In the genomic region with DNA sequence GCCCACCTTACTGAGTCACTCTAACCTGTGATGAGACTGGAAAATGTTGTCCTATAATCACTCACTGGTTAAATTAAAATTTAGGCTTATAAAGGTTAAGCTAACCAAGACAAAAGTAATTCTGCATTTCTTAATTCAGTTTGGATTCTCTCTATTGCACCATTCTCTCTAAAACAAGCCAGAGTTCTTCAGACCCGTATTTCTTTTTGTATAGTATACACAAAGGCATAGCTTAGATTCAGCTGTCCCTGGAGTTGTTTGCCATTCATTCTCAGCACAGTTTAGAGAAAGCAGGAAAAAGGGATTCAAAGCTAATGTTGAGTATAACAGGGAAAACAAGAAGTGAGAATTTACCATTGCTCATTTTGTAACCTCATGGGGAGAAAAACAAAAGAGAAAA, we compare ENCODE assay signal across 20 cellular contexts. TPM values are rescaled to one million over a fixed set of nuclear protein-coding genes. Genes with fewer than 3 reads are reported as not detected.
DNase-seq lines count a peak whose midpoint lies in the region; ATAC-seq and TF ChIP-seq lines count a peak whose summit lies in the region.
"Had no signal": no experiment of that assay in that cellular context is flagged by ENCODE, and none has a peak within 500 bp of the region (broad histone marks: within the 10 kb centered on the region; RNA-seq: fewer than 3 reads in every experiment).

No MANE protein-coding gene starts in this region.

- H3K27ac ChIP-seq in ascending aorta: peak overlapping the region; percentile 67 to 73
- peak overlapping the region; percentile 62 to 66 for H3K27ac ChIP-seq in thoracic aorta
- no peak overlapping the region for H3K27ac ChIP-seq in WERI-Rb-1
- H3K27ac ChIP-seq: A549, BLaER1 had no signal

- DNase-seq in HFFc6: no peak
- DNase-seq in ascending aorta (ENCODE audit: low spot score in 2 of 2): no peak
- DNase-seq in thoracic aorta (ENCODE audit: low spot score): no peak
- DNase-seq in glutamatergic neuron: no peak
- DNase-seq in stimulated activated naive CD4-positive, alpha-beta T cell treated with Interleukin-2 at 50 U/mL for 16 hours (lab: John Stamatoyannopoulos, UW): no peak
- DNase-seq in WERI-Rb-1: no peak
- DNase-seq: CD8-positive, alpha-beta memory T cell; H7; Kasumi-1; MM.1S; NCI-H1694 treated with DMSO at 0.1 percent for 48 hours; NCI-H2107; NCI-H510A treated with DMSO at 0.1 percent for 48 hours; NCI-H774; Right ventricle myocardium superior had no signal

- TF ChIP-seq CTCF in HFFc6 (IDR thresholded peaks at IDR 0.05) (no peak), ascending aorta (IDR thresholded peaks at IDR 0.05) (no peak), nephron (IDR thresholded peaks at IDR 0.05; ENCODE audit: unreplicated experiment in 3 of 3) (no peak), thoracic aorta (IDR thresholded peaks at IDR 0.05) (no peak), glutamatergic neuron (IDR thresholded peaks at IDR 0.05; ENCODE audit: partially characterized antibody, unreplicated experiment) (no peak), WERI-Rb-1 (IDR thresholded peaks at IDR 0.05; ENCODE audit: low read depth, low read length) (no peak)

- H3K27me3 ChIP-seq in ascending aorta: no peaks in the 10 kb centered on the region
- no peaks in the 10 kb centered on the region for H3K27me3 ChIP-seq in thoracic aorta (replicated peaks; ENCODE audit: insufficient read depth)
- no peaks in the 10 kb centered on the region for H3K27me3 ChIP-seq in WERI-Rb-1 (ENCODE audit: insufficient read depth, low read depth, severe bottlenecking)
- H3K27me3 ChIP-seq: BLaER1 had no signal

- H3K27ac Mint-ChIP-seq in HFFc6: peak overlapping the region; percentile 56
- H3K27ac Mint-ChIP-seq in nephron: peak overlapping the region in 2 of 3 experiments; percentile 37 to 57
- no peak overlapping the region for H3K27ac Mint-ChIP-seq in glutamatergic neuron (ENCODE audit: unreplicated experiment)
- H3K27ac Mint-ChIP-seq: IgD-negative memory B cell had no signal

- no peak for ATAC-seq in thoracic aorta (ENCODE audit: insufficient number of reproducible peaks, low FRiP score, low read depth)
- ATAC-seq in GM21367 (IDR thresholded peaks at IDR 0.05; ENCODE audit: unreplicated experiment): no peak
- ATAC-seq: A549 had no signal

- H3K36me3 ChIP-seq in ascending aorta: no peaks in the 10 kb centered on the region
- H3K36me3 ChIP-seq in thoracic aorta: no peaks in the 10 kb centered on the region
- no peaks in the 10 kb centered on the region; the same call in 1 of the 2 replicates for H3K36me3 ChIP-seq in WERI-Rb-1

- H3K9me3 ChIP-seq in ascending aorta: no peaks in the 10 kb centered on the region
- H3K9me3 ChIP-seq in thoracic aorta: no peaks in the 10 kb centered on the region
- H3K9me3 ChIP-seq in WERI-Rb-1 (ENCODE audit: severe bottlenecking): no peaks in the 10 kb centered on the region

- H3K9me3 Mint-ChIP-seq in HFFc6: peaks cover 20% of the 10 kb centered on the region
- H3K9me3 Mint-ChIP-seq in nephron: peaks cover 19% of the 10 kb centered on the region
- peaks cover 7% of the 10 kb centered on the region for H3K9me3 Mint-ChIP-seq in glutamatergic neuron (ENCODE audit: unreplicated experiment)

- H3K36me3 Mint-ChIP-seq in HFFc6 (ENCODE audit: low read depth) (peaks cover 34% of the 10 kb centered on the region), nephron (ENCODE audit: low read depth) (peaks cover 31% of the 10 kb centered on the region), glutamatergic neuron (ENCODE audit: unreplicated experiment) (peaks cover 14% of the 10 kb centered on the region)

- no peaks in the 10 kb centered on the region; the same call in none of the 2 replicates for H3K27me3 Mint-ChIP-seq in HFFc6 (ENCODE audit: insufficient read depth)
- H3K27me3 Mint-ChIP-seq in nephron (ENCODE audit: low read depth): no peaks in the 10 kb centered on the region
- no peaks in the 10 kb centered on the region for H3K27me3 Mint-ChIP-seq in glutamatergic neuron (ENCODE audit: unreplicated experiment)
- H3K27me3 Mint-ChIP-seq: CD8-positive, alpha-beta memory T cell; IgD-negative memory B cell had no signal

- H3K4me3 ChIP-seq in ascending aorta: no peak overlapping the region
- no peak overlapping the region for H3K4me3 ChIP-seq in thoracic aorta
- no peak overlapping the region for H3K4me3 ChIP-seq in WERI-Rb-1 (ENCODE audit: low read depth, low read length)
- H3K4me3 ChIP-seq: A549, BLaER1 had no signal

- H3K4me1 Mint-ChIP-seq in HFFc6 (ENCODE audit: low read depth): peaks cover 45% of the 10 kb centered on the region
- peaks cover 15% of the 10 kb centered on the region for H3K4me1 Mint-ChIP-seq in nephron
- peaks cover 5% of the 10 kb centered on the region for H3K4me1 Mint-ChIP-seq in glutamatergic neuron (ENCODE audit: low read depth, unreplicated experiment)

- intact Hi-C loops in ascending aorta (cut with DNase I): no loop called here

- H3K4me1 ChIP-seq in ascending aorta (peaks cover 4 to 14% of the 10 kb centered on the region in 2 donors), thoracic aorta (ENCODE audit: control insufficient read depth in 1 of 2, low read depth in 2 of 2) (peaks cover 19 to 29% of the 10 kb centered on the region in 2 donors)
- H3K4me1 ChIP-seq: BLaER1 had no signal

- H3K4me3 Mint-ChIP-seq in HFFc6 (no peak overlapping the region), nephron (no peak overlapping the region), glutamatergic neuron (ENCODE audit: unreplicated experiment) (no peak overlapping the region)
- H3K4me3 Mint-ChIP-seq: CD8-positive, alpha-beta memory T cell; IgD-negative memory B cell had no signal

RNA-seq across cellular contexts. Expression of a gene that starts 7.3 kb away (rescaled TPM):
- total RNA-seq in HFFc6 (2021; fragmentation: NEBNext Ultra II Directional; extraction: Animal tissue kit (Norgen Biotek cat#: 25700)): 10 to 100 TPM; 36.7 to 42.3 (median 40.6) TPM
- total RNA-seq in ascending aorta (17.9 TPM), thoracic aorta (10 to 100 TPM; 29.6 to 51.4 TPM), glutamatergic neuron (ENCODE audit: unreplicated experiment) (69.7 TPM)

RNA-seq across cellular contexts. Expression of a gene that starts 7.3 kb away (rescaled TPM):
- total RNA-seq in HFFc6 (2021; fragmentation: NEBNext Ultra II Directional; extraction: Animal tissue kit (Norgen Biotek cat#: 25700)): 10 to 100 TPM; 69.7 to 87.4 (median 79.6) TPM
- total RNA-seq in ascending aorta (10.0 TPM), thoracic aorta (10 to 100 TPM; 31.8 to 32.5 TPM), glutamatergic neuron (ENCODE audit: unreplicated experiment) (39.9 TPM)

RNA-seq across cellular contexts. Expression of a gene that starts 57.5 kb away (rescaled TPM):
- 10 to 100 TPM; 46.0 to 50.8 (median 48.6) TPM for total RNA-seq in HFFc6 (2021; fragmentation: NEBNext Ultra II Directional; extraction: Animal tissue kit (Norgen Biotek cat#: 25700))
- 27.7 TPM for total RNA-seq in ascending aorta
- total RNA-seq in thoracic aorta: 10 to 100 TPM; 48.2 to 61.6 TPM
- 99.9 TPM for total RNA-seq in glutamatergic neuron (ENCODE audit: unreplicated experiment)
